ENCODE assay signal across 2 cellular contexts in the genomic region with DNA sequence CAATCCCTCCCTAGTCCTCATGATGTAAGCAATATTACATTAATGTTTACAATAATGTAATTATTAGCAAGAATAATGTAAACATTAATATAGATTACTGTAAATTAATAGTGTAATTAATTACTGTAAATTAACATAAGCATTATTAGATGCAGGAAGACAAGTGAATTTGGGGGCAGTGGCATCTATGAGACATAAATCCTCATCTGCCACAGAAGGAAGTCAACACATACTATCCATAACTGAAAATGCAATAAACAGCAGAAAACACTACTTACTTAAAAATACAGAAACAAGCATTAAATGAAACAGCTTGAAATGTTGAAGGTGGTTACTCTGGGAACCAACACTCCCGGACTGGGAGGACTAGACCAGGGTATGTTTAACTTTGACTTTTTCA.
TF ChIP-seq lines count a peak whose summit lies in the region.

No MANE protein-coding gene starts in this region.

TF ChIP-seq in SK-N-SH, 30 proteins besides CTCF, POLR2A, EP300 and RAD21 (continued from another document):
- TF ChIP-seq CHD2 (IDR thresholded peaks at IDR 0.05; ENCODE audit: low read length, partially characterized antibody) (no peak), SIN3A (IDR thresholded peaks at IDR 0.05; ENCODE audit: borderline replicate concordance, low read depth, low read length) (no peak), POLR2AphosphoS5 (IDR thresholded peaks at IDR 0.05; ENCODE audit: low read depth, low read length) (no peak), TAF1 (IDR thresholded peaks at IDR 0.05; ENCODE audit: borderline replicate concordance, low read depth, low read length) (no peak), GABPA (IDR thresholded peaks at IDR 0.05; ENCODE audit: low read depth) (no peak)
- TF ChIP-seq, protein P1, sequence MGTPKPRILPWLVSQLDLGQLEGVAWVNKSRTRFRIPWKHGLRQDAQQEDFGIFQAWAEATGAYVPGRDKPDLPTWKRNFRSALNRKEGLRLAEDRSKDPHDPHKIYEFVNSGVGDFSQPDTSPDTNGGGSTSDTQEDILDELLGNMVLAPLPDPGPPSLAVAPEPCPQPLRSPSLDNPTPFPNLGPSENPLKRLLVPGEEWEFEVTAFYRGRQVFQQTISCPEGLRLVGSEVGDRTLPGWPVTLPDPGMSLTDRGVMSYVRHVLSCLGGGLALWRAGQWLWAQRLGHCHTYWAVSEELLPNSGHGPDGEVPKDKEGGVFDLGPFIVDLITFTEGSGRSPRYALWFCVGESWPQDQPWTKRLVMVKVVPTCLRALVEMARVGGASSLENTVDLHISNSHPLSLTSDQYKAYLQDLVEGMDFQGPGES (IDR thresholded peaks at IDR 0.05; ENCODE audit: low read depth, low read length): no peak
- TF ChIP-seq, protein P2, sequence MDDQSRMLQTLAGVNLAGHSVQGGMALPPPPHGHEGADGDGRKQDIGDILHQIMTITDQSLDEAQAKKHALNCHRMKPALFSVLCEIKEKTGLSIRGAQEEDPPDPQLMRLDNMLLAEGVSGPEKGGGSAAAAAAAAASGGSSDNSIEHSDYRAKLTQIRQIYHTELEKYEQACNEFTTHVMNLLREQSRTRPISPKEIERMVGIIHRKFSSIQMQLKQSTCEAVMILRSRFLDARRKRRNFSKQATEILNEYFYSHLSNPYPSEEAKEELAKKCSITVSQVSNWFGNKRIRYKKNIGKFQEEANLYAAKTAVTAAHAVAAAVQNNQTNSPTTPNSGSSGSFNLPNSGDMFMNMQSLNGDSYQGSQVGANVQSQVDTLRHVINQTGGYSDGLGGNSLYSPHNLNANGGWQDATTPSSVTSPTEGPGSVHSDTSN (IDR thresholded peaks at IDR 0.05): no peak

TF ChIP-seq in SK-N-SH treated with all-trans-retinoic acid at 6 μM for 48 hours, 23 proteins besides CTCF, POLR2A, EP300 and RAD21 (continued from another document):
- TF ChIP-seq ZFP3 (CRISPR knock-in tag; IDR thresholded peaks at IDR 0.05) (no peak), TCF4 (CRISPR knock-in tag; IDR thresholded peaks at IDR 0.05; ENCODE audit: borderline replicate concordance) (no peak), ISL1 (CRISPR knock-in tag; IDR thresholded peaks at IDR 0.05) (no peak), SNAI2 (CRISPR knock-in tag; IDR thresholded peaks at IDR 0.05) (no peak), RARB (CRISPR knock-in tag; IDR thresholded peaks at IDR 0.05) (no peak), OSR1 (CRISPR knock-in tag; IDR thresholded peaks at IDR 0.05) (no peak), ZNF8 (CRISPR knock-in tag; IDR thresholded peaks at IDR 0.05) (no peak), GLIS3 (CRISPR knock-in tag; IDR thresholded peaks at IDR 0.05) (no peak), ZNF70 (CRISPR knock-in tag; IDR thresholded peaks at IDR 0.05) (no peak), ESRRG (CRISPR knock-in tag; IDR thresholded peaks at IDR 0.05) (no peak), ZFP30 (CRISPR knock-in tag; IDR thresholded peaks at IDR 0.05) (no peak), PPARA (CRISPR knock-in tag; IDR thresholded peaks at IDR 0.05; ENCODE audit: borderline replicate concordance) (no peak), ARNTL (CRISPR knock-in tag; IDR thresholded peaks at IDR 0.05; ENCODE audit: borderline replicate concordance, low read depth) (no peak), CSDC2 (CRISPR knock-in tag; IDR thresholded peaks at IDR 0.05) (no peak)
- TF ChIP-seq, protein P3, sequence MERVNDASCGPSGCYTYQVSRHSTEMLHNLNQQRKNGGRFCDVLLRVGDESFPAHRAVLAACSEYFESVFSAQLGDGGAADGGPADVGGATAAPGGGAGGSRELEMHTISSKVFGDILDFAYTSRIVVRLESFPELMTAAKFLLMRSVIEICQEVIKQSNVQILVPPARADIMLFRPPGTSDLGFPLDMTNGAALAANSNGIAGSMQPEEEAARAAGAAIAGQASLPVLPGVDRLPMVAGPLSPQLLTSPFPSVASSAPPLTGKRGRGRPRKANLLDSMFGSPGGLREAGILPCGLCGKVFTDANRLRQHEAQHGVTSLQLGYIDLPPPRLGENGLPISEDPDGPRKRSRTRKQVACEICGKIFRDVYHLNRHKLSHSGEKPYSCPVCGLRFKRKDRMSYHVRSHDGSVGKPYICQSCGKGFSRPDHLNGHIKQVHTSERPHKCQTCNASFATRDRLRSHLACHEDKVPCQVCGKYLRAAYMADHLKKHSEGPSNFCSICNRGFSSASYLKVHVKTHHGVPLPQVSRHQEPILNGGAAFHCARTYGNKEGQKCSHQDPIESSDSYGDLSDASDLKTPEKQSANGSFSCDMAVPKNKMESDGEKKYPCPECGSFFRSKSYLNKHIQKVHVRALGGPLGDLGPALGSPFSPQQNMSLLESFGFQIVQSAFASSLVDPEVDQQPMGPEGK (CRISPR knock-in tag; IDR thresholded peaks at IDR 0.05; ENCODE audit: borderline replicate concordance): no peak
TF ChIP-seq in SK-N-SH treated with all-trans-retinoic acid at 6 μM for 48 hours: peak in this region for 0.
